ENCODE assay signal across 8 cellular contexts in genomic region chr15:75578948-75579908, GRCh38. TPM values are rescaled to one million over a fixed set of nuclear protein-coding genes. Genes with fewer than 3 reads are reported as not detected.
DNase-seq lines count a peak whose midpoint lies in the region; ATAC-seq and TF ChIP-seq lines count a peak whose summit lies in the region.

Gene PTPN9 (minus strand): TSS chr15:75579315. CDS start chr15:75578776, 539 bp downstream.

- WGBS in esophagus squamous epithelium, 2 donors: 0 to 1% methylated on average over 16 to 45 of the region's 77 CpGs

- H3K4me1 ChIP-seq in Panc1 (ENCODE audit: control insufficient read depth, insufficient read depth, low read length) (peaks cover 5% of the 10 kb centered on the region), esophagus squamous epithelium (peaks cover 6 to 34% (median 25%) of the 10 kb centered on the region in 3 donors), muscle layer of duodenum (ENCODE audit: control insufficient read depth in 1 of 2, insufficient read depth in 2 of 2, low read length in 2 of 2) (peaks cover 4 to 8% of the 10 kb centered on the region in 2 donors)

- DNase-seq in AML-193 (lab: John Stamatoyannopoulos, UW) (peak; percentile 43 to 56), HuH-7 (ENCODE audit: low spot score) (peak; percentile 92), Panc1 (ENCODE audit: low read depth, low spot score) (no peak), esophagus squamous epithelium (lab: John Stamatoyannopoulos, UW) (no peak)
- DNase-seq in activated T-cell treated with anti-CD3 and anti-CD28 coated beads, Interleukin-2, amount 50 U/mL, for 48 hours: peak; percentile 81 to 83
- peak; percentile 40 to 44 for DNase-seq in stimulated activated CD8-positive, alpha-beta memory T cell treated with anti-CD3 and anti-CD28 coated beads, Interleukin-7, amount 100 ng/mL, for 1 hour (ENCODE audit: low read depth in 2 of 2)

- H3K36me3 ChIP-seq in Panc1 (ENCODE audit: control insufficient read depth, insufficient read depth, low read length) (no peaks in the 10 kb centered on the region; the same call in 1 of the 2 replicates), esophagus squamous epithelium (no peaks in the 10 kb centered on the region), muscle layer of duodenum (ENCODE audit: control insufficient read depth in 1 of 2, insufficient read depth in 2 of 2, low read length in 2 of 2) (no peaks in the 10 kb centered on the region)

- peak in 2 of 4 donors; percentile 15 to 35 for TF ChIP-seq POLR2A in esophagus squamous epithelium (IDR thresholded peaks at IDR 0.05)

- CTCF ChIA-PET in Panc1 (lab: Charles Lee): interaction anchor here (0.6 to 1.0 kb wide), 2 partner anchors 69 to 129 kb away, joined by 5 to 9 read pairs; partner anchors contain the start of gene SNX33

- TF ChIP-seq CTCF in Panc1 (IDR thresholded peaks at IDR 0.05): peak; percentile 82; the same call in 1 of the 2 replicates
- TF ChIP-seq CTCF in esophagus squamous epithelium (IDR thresholded peaks at IDR 0.05): peak in 4 of 6 experiments; percentile 7 to 55 (median 43)

- intact Hi-C loops in Panc1 (cut with micrococcal nuclease; ENCODE audit: unreplicated experiment) (no loop called here), esophagus squamous epithelium (cut with DNase I) (no loop called here)

- peak within 1 kb of the TSS; percentile 86 to 98 for H3K4me3 ChIP-seq in Panc1 (ENCODE audit: low read depth in 2 of 2, low read length in 2 of 2)
- peak within 1 kb of the TSS; percentile 67 to 98 (median 84) for H3K4me3 ChIP-seq in esophagus squamous epithelium
- peak within 1 kb of the TSS; percentile 92 to 95 for H3K4me3 ChIP-seq in muscle layer of duodenum (ENCODE audit: low read depth in 1 of 2, low read length in 2 of 2)

- no peaks in the 10 kb centered on the region for H3K27me3 ChIP-seq in Panc1 (ENCODE audit: control insufficient read depth, insufficient read depth, low read length)
- H3K27me3 ChIP-seq in esophagus squamous epithelium: no peaks in the 10 kb centered on the region
- no peaks in the 10 kb centered on the region for H3K27me3 ChIP-seq in muscle layer of duodenum (ENCODE audit: low read depth, low read length)

- in situ Hi-C loops in Panc1 (cut with HindIII; ENCODE audit: low pct_unique_long_range_greater_than_20kb, low sequenced_read_pairs): no loop called here

- H3K9me3 ChIP-seq in Panc1 (ENCODE audit: control insufficient read depth, insufficient read depth, low read depth, low read length) (no peaks in the 10 kb centered on the region), esophagus squamous epithelium (no peaks in the 10 kb centered on the region), muscle layer of duodenum (ENCODE audit: control insufficient read depth in 1 of 2, low read length in 2 of 2) (no peaks in the 10 kb centered on the region)

- BruUV-seq in Panc1 (replicated peaks; lab: Mats Ljungman, UMichigan): no TSS peak

- ATAC-seq in GM19324 (IDR thresholded peaks at IDR 0.05; ENCODE audit: low FRiP score, unreplicated experiment) (peak; percentile 56), Panc1 (peak; percentile 88)

- POLR2A ChIA-PET in Panc1 (lab: Charles Lee): interaction anchor here (0.6 kb wide), 2 partner anchors 29 to 294 kb away, joined by 3 read pairs; no protein-coding TSS in a partner anchor

- H3K27ac ChIP-seq in Panc1 (ENCODE audit: low read length) (peak within 1 kb of the TSS; percentile 95), esophagus squamous epithelium (peak within 1 kb of the TSS; percentile 91 to 93 (median 92)), muscle layer of duodenum (ENCODE audit: low read length) (peak within 1 kb of the TSS; percentile 79)

RNA-seq across cellular contexts. Expression of gene PTPN9, which starts in this region (rescaled TPM):
- total RNA-seq in Panc1 (2021; ENCODE audit: unreplicated experiment) (38.4 TPM), esophagus squamous epithelium (10 to 100 TPM in 1 of 4 donors, 1 to 10 TPM in 3; 4.9 to 13.5 (median 8.5) TPM)
- 33.8 TPM for polyA plus RNA-seq in Panc1 (2012; ENCODE audit: insufficient read length)

Comparison
In these comparisons a context has a peak if more than half of its experiments do, and no peak if none do; other contexts are left out.
1. DNase-seq: peak in AML-193 (2 of 2), HuH-7 (single experiment), activated T-cell treated with anti-CD3 and anti-CD28 coated beads, Interleukin-2, amount 50 U/mL, for 48 hours (2 of 2) and stimulated activated CD8-positive, alpha-beta memory T cell treated with anti-CD3 and anti-CD28 coated beads, Interleukin-7, amount 100 ng/mL, for 1 hour (2 of 2); none in Panc1 (single experiment) and esophagus squamous epithelium (single experiment).
2. Peak in every context shown above with its lines, with median percentiles within 50 percentile points of each other: H3K27ac ChIP-seq and H3K4me3 ChIP-seq.